ENCODE assay signal across 8 cellular contexts in genomic region chr2:20052872-20053281, GRCh38. TPM values are rescaled to one million over a fixed set of nuclear protein-coding genes. Genes with fewer than 3 reads are reported as not detected.
DNase-seq lines count a peak whose midpoint lies in the region; ATAC-seq and TF ChIP-seq lines count a peak whose summit lies in the region.

No MANE protein-coding gene starts in this region.

- H3K9ac ChIP-seq in BLaER1, result no peak overlapping the region
- peak overlapping the region; percentile 73 for H3K9ac ChIP-seq in Karpas-422 (ENCODE audit: low read length)

- H3K9me3 Mint-ChIP-seq in activated T-cell treated with anti-CD3 and anti-CD28 coated beads, Interleukin-2, amount 50 U/mL, for 4 hours, result no peaks in the 10 kb centered on the region

- peaks cover 28% of the 10 kb centered on the region for H3K4me1 Mint-ChIP-seq in activated T-cell treated with anti-CD3 and anti-CD28 coated beads, Interleukin-2, amount 50 U/mL, for 4 hours (ENCODE audit: low read depth)

- intact Hi-C loops in posterior vena cava (cut with DNase I), result loop anchor here in 1 of 2 donors (5.0 kb wide), 1 partner anchor 39 kb away; no protein-coding TSS in a partner anchor

- peaks cover 22% of the 10 kb centered on the region for H3K4me1 ChIP-seq in BLaER1
- H3K4me1 ChIP-seq in Karpas-422 (ENCODE audit: low read length), result peaks cover 31% of the 10 kb centered on the region

- H3K36me3 ChIP-seq in BLaER1 (no peaks in the 10 kb centered on the region), Karpas-422 (ENCODE audit: insufficient read depth, low read length) (no peaks in the 10 kb centered on the region)

- TF ChIP-seq CTCF in RWPE1 (conservative IDR thresholded peaks at IDR 0.05; ENCODE audit: low read depth), result no peak

- H3K9me3 ChIP-seq in BLaER1, result no peaks in the 10 kb centered on the region
- no peaks in the 10 kb centered on the region for H3K9me3 ChIP-seq in Karpas-422 (ENCODE audit: low read length)

- DNase-seq in Karpas-422 (peak; percentile 66), RWPE1 (ENCODE audit: low spot score) (peak; percentile 83), fibroblast of peridontal ligament (ENCODE audit: extremely low read depth) (peak; percentile 90), posterior vena cava (ENCODE audit: low spot score) (peak; percentile 88)
- DNase-seq in activated T-cell treated with anti-CD3 and anti-CD28 coated beads, Interleukin-2, amount 50 U/mL, for 4 hours, result no peak

- CTCF ChIA-PET in RWPE1 (lab: Yijun Ruan, JAX), result no interaction called here

- peak overlapping the region; percentile 44; the same call in 1 of the 2 replicates for H2AFZ ChIP-seq in Karpas-422 (ENCODE audit: low read length)

- no peak overlapping the region for H3K4me3 ChIP-seq in BLaER1
- peak overlapping the region; percentile 87 for H3K4me3 ChIP-seq in Karpas-422 (ENCODE audit: low read length)

- no peaks in the 10 kb centered on the region for H3K9me2 ChIP-seq in Karpas-422 (replicated peaks; ENCODE audit: insufficient read depth, low read length)

- H3K4me2 ChIP-seq in BLaER1 (peak overlapping the region; percentile 75), Karpas-422 (ENCODE audit: low read depth, low read length, poor library complexity, severe bottlenecking) (peak overlapping the region; percentile 86)

- no peak overlapping the region for H3K27ac ChIP-seq in BLaER1
- no peak overlapping the region for H3K27ac ChIP-seq in Karpas-422 (ENCODE audit: low read length)
- H3K27ac ChIP-seq in RWPE1, result peak overlapping the region; percentile 74; the same call in 1 of the 2 replicates

- H4K20me1 ChIP-seq in BLaER1, result peaks cover 9% of the 10 kb centered on the region; the same call in 1 of the 2 replicates
- H4K20me1 ChIP-seq in Karpas-422 (ENCODE audit: insufficient read depth, low read depth, low read length), result 0 out of 2 replicates have a peak, but pooled peaks cover 4% of the 10 kb centered on the region

- H3K4me3 Mint-ChIP-seq in activated T-cell treated with anti-CD3 and anti-CD28 coated beads, Interleukin-2, amount 50 U/mL, for 4 hours, result no peak overlapping the region

- no peak for ATAC-seq in activated T-cell treated with anti-CD3 and anti-CD28 coated beads, Interleukin-2, amount 50 U/mL, for 4 hours
- ATAC-seq in activated CD4-positive, CD25-positive, alpha-beta regulatory T cell treated with anti-CD3 and anti-CD28 coated beads, Interleukin-2, amount 50 U/mL, for 24 hours, result no peak
- ATAC-seq in HG02981 (IDR thresholded peaks at IDR 0.05; ENCODE audit: unreplicated experiment), result no peak

- peaks cover 2% of the 10 kb centered on the region for H3K36me3 Mint-ChIP-seq in activated T-cell treated with anti-CD3 and anti-CD28 coated beads, Interleukin-2, amount 50 U/mL, for 4 hours (ENCODE audit: insufficient read depth)

- H3K27me3 Mint-ChIP-seq in activated T-cell treated with anti-CD3 and anti-CD28 coated beads, Interleukin-2, amount 50 U/mL, for 4 hours (ENCODE audit: low read depth), result peaks cover 25% of the 10 kb centered on the region

- peaks cover 35% of the 10 kb centered on the region for H3K79me2 ChIP-seq in Karpas-422 (ENCODE audit: low read length)

- H3K27me3 ChIP-seq in BLaER1 (no peaks in the 10 kb centered on the region), Karpas-422 (ENCODE audit: low read length) (no peaks in the 10 kb centered on the region)

- POLR2A ChIA-PET in RWPE1 (lab: Yijun Ruan, JAX; ENCODE audit: low non-redundant PET), result interaction anchor here (1.0 to 1.9 kb wide), 2 partner anchors 10 to 18 kb away, joined by 3 to 7 read pairs; no protein-coding TSS in a partner anchor

RNA-seq across cellular contexts. Expression of gene LAPTM4A, which starts 1.4 kb away (rescaled TPM):
- total RNA-seq in Karpas-422 (2014; rRNA removed; shearing (Covaris generic); ENCODE audit: low replicate concordance), result 11.7 and 37.2 TPM in 2 replicates
- total RNA-seq in posterior vena cava, result 100 to 1,000 TPM; 199 to 230 TPM
- 10 to 100 TPM; 27.3 to 30.0 (median 29.7) TPM for total RNA-seq in activated T-cell treated with anti-CD3 and anti-CD28 coated beads, Interleukin-2, amount 50 U/mL, for 4 hours

RNA-seq across cellular contexts. Expression of gene MATN3, which starts 40.4 kb away (rescaled TPM):
- not detected in 2 replicates for total RNA-seq in Karpas-422 (2014; rRNA removed; shearing (Covaris generic); ENCODE audit: low replicate concordance)
- 1 to 10 TPM; 1.2 to 2.3 TPM for total RNA-seq in posterior vena cava
- total RNA-seq in activated T-cell treated with anti-CD3 and anti-CD28 coated beads, Interleukin-2, amount 50 U/mL, for 4 hours, result not detected
